In the genomic region with DNA sequence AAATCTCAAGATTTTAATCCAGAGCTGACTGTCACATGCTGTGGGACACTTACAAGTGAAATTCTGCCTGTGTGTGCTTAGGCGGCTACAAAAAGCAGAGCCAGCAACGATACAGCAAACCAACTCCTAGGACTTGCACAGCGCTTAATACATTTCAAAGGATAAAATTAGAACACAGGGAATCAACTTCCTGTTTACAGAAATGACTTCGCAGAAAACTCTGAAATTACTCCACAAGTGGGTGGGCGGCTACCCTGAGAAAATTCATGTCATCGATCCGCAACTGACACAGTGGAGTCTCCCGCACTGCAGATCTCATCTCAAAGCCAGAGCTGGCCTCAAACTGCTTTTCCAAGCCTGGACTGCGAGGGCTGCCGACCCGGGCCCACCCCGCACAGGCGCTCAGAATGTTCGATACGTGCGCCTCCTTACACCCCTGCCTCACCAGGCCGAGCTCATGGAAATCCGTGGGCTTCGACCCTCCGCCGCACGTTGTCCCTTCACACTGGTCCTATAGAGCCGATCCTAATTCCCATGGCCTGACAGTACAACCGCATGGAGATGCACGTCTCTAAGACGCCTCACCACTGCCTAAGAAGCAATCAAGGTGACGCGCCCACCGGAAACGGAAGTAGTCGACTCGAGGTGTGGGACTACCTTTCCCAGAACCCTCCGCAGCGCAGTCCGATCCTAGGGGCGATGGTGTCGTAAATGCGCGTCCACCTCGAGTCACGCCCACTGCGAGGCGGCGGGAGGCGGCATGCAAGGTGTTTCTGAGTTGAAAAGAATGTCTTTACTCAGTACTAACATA, we compare ENCODE assay signal across 1 cellular context.
TF ChIP-seq lines count a peak whose summit lies in the region.

TSS of gene ZNF229 (minus strand) at position 609 of the 811 bp plus-strand sequence. CDS start 5,625 bp downstream, outside the sequence.

TF ChIP-seq in K562, 482 proteins besides CTCF, POLR2A, EP300 and RAD21 (continued from another document and continues in another):
- TF ChIP-seq, protein P1, sequence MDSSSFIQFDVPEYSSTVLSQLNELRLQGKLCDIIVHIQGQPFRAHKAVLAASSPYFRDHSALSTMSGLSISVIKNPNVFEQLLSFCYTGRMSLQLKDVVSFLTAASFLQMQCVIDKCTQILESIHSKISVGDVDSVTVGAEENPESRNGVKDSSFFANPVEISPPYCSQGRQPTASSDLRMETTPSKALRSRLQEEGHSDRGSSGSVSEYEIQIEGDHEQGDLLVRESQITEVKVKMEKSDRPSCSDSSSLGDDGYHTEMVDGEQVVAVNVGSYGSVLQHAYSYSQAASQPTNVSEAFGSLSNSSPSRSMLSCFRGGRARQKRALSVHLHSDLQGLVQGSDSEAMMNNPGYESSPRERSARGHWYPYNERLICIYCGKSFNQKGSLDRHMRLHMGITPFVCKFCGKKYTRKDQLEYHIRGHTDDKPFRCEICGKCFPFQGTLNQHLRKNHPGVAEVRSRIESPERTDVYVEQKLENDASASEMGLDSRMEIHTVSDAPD (CRISPR knock-in tag; IDR thresholded peaks at IDR 0.05): no peak
- TF ChIP-seq ATF6 (CRISPR knock-in tag; IDR thresholded peaks at IDR 0.05) (no peak), CHD4 (IDR thresholded peaks at IDR 0.05; ENCODE audit: insufficient read depth, insufficient replicate concordance, low read depth, low read length, poor library complexity, severe bottlenecking) (no peak), ASH1L (IDR thresholded peaks at IDR 0.05; ENCODE audit: borderline replicate concordance, low read depth, partially characterized antibody) (no peak), HDAC1 (IDR thresholded peaks at IDR 0.05) (no peak), BRF1 (IDR thresholded peaks at IDR 0.05; ENCODE audit: borderline replicate concordance, extremely low read depth, insufficient read length) (no peak), SP2 (IDR thresholded peaks at IDR 0.05; ENCODE audit: extremely low read depth, low read depth, low read length, poor library complexity, severe bottlenecking) (no peak), RBM39 (optimal IDR thresholded peaks at IDR 0.05; ENCODE audit: low read depth, low read length) (no peak), RNF219 (CRISPR knock-in tag; IDR thresholded peaks at IDR 0.05) (no peak), ZNF717 (CRISPR knock-in tag; IDR thresholded peaks at IDR 0.05) (no peak), GATAD2A (IDR thresholded peaks at IDR 0.05) (no peak), GATA2 (CRISPR knock-in tag; IDR thresholded peaks at IDR 0.05) (no peak), FOSL1 (tag; conservative IDR thresholded peaks at IDR 0.05) (no peak), GABPA (tag; conservative IDR thresholded peaks at IDR 0.05; ENCODE audit: low read depth) (peak; percentile 91), RUNX1 (IDR thresholded peaks at IDR 0.05; ENCODE audit: low read depth) (no peak), HMG20A (CRISPR knock-in tag; conservative IDR thresholded peaks at IDR 0.05) (no peak), NR2F6 (CRISPR knock-in tag; IDR thresholded peaks at IDR 0.05) (no peak), MAFG (tag; conservative IDR thresholded peaks at IDR 0.05) (peak; percentile 41), ELF1 (tag; IDR thresholded peaks at IDR 0.05) (peak; percentile 41; the same call in 1 of the 2 replicates), AFF1 (IDR thresholded peaks at IDR 0.05; ENCODE audit: low read depth in 1 of 2, partially characterized antibody in 2 of 2) (peak in 1 of 2 experiments; percentile 78), NUFIP1 (IDR thresholded peaks at IDR 0.05; ENCODE audit: partially characterized antibody) (no peak), ATF4 (CRISPR knock-in tag; IDR thresholded peaks at IDR 0.05) (no peak), CCAR2 (IDR thresholded peaks at IDR 0.05; ENCODE audit: low read depth, low read length) (no peak), ESRRA (IDR thresholded peaks at IDR 0.05; ENCODE audit: borderline replicate concordance, low read depth) (no peak), FOXA3 (CRISPR knock-in tag; conservative IDR thresholded peaks at IDR 0.05 in 1 of 2, IDR thresholded peaks at IDR 0.05 in 1 of 2) (peak in 1 of 2 experiments; percentile 48; a peak in 2 of 4 replicates), RBM25 (IDR thresholded peaks at IDR 0.05; ENCODE audit: low read depth, low read length, severe bottlenecking) (no peak), HCFC1 (IDR thresholded peaks at IDR 0.05; ENCODE audit: low read depth, low read length) (peak; percentile 79), PHB2 (IDR thresholded peaks at IDR 0.05; ENCODE audit: low read depth) (no peak)
- TF ChIP-seq, protein P2, sequence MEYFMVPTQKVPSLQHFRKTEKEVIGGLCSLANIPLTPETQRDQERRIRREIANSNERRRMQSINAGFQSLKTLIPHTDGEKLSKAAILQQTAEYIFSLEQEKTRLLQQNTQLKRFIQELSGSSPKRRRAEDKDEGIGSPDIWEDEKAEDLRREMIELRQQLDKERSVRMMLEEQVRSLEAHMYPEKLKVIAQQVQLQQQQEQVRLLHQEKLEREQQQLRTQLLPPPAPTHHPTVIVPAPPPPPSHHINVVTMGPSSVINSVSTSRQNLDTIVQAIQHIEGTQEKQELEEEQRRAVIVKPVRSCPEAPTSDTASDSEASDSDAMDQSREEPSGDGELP (CRISPR knock-in tag; IDR thresholded peaks at IDR 0.05; ENCODE audit: borderline replicate concordance): peak; percentile 25; the same call in 1 of the 2 replicates
- TF ChIP-seq, protein P3, sequence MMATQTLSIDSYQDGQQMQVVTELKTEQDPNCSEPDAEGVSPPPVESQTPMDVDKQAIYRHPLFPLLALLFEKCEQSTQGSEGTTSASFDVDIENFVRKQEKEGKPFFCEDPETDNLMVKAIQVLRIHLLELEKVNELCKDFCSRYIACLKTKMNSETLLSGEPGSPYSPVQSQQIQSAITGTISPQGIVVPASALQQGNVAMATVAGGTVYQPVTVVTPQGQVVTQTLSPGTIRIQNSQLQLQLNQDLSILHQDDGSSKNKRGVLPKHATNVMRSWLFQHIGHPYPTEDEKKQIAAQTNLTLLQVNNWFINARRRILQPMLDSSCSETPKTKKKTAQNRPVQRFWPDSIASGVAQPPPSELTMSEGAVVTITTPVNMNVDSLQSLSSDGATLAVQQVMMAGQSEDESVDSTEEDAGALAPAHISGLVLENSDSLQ (IDR thresholded peaks at IDR 0.05): 0 out of 2 replicates have a peak, but pooled peaks have one; percentile 13
- TF ChIP-seq, protein P4, sequence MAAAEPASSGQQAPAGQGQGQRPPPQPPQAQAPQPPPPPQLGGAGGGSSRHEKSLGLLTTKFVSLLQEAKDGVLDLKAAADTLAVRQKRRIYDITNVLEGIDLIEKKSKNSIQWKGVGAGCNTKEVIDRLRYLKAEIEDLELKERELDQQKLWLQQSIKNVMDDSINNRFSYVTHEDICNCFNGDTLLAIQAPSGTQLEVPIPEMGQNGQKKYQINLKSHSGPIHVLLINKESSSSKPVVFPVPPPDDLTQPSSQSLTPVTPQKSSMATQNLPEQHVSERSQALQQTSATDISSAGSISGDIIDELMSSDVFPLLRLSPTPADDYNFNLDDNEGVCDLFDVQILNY (CRISPR knock-in tag; IDR thresholded peaks at IDR 0.05): no peak
- TF ChIP-seq, protein P5, sequence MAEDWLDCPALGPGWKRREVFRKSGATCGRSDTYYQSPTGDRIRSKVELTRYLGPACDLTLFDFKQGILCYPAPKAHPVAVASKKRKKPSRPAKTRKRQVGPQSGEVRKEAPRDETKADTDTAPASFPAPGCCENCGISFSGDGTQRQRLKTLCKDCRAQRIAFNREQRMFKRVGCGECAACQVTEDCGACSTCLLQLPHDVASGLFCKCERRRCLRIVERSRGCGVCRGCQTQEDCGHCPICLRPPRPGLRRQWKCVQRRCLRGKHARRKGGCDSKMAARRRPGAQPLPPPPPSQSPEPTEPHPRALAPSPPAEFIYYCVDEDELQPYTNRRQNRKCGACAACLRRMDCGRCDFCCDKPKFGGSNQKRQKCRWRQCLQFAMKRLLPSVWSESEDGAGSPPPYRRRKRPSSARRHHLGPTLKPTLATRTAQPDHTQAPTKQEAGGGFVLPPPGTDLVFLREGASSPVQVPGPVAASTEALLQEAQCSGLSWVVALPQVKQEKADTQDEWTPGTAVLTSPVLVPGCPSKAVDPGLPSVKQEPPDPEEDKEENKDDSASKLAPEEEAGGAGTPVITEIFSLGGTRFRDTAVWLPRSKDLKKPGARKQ (CRISPR knock-in tag; IDR thresholded peaks at IDR 0.05): 0 out of 2 replicates have a peak, but pooled peaks have one; percentile 30
- TF ChIP-seq, protein P6, sequence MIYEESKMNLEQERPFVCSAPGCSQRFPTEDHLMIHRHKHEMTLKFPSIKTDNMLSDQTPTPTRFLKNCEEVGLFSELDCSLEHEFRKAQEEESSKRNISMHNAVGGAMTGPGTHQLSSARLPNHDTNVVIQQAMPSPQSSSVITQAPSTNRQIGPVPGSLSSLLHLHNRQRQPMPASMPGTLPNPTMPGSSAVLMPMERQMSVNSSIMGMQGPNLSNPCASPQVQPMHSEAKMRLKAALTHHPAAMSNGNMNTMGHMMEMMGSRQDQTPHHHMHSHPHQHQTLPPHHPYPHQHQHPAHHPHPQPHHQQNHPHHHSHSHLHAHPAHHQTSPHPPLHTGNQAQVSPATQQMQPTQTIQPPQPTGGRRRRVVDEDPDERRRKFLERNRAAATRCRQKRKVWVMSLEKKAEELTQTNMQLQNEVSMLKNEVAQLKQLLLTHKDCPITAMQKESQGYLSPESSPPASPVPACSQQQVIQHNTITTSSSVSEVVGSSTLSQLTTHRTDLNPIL (CRISPR knock-in tag; IDR thresholded peaks at IDR 0.05): no peak
- TF ChIP-seq, protein P7, sequence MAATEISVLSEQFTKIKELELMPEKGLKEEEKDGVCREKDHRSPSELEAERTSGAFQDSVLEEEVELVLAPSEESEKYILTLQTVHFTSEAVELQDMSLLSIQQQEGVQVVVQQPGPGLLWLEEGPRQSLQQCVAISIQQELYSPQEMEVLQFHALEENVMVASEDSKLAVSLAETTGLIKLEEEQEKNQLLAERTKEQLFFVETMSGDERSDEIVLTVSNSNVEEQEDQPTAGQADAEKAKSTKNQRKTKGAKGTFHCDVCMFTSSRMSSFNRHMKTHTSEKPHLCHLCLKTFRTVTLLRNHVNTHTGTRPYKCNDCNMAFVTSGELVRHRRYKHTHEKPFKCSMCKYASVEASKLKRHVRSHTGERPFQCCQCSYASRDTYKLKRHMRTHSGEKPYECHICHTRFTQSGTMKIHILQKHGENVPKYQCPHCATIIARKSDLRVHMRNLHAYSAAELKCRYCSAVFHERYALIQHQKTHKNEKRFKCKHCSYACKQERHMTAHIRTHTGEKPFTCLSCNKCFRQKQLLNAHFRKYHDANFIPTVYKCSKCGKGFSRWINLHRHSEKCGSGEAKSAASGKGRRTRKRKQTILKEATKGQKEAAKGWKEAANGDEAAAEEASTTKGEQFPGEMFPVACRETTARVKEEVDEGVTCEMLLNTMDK (IDR thresholded peaks at IDR 0.05; ENCODE audit: borderline replicate concordance, insufficient read depth, low read depth, low read length, poor library complexity, severe bottlenecking): no peak
